8 cellular contexts compared by ENCODE assay signal in genomic region chr1:174989540-174990181, GRCh38. TPM values are rescaled to one million over a fixed set of nuclear protein-coding genes. Genes with fewer than 3 reads are reported as not detected.
DNase-seq lines count a peak whose midpoint lies in the region; ATAC-seq and TF ChIP-seq lines count a peak whose summit lies in the region.

No MANE protein-coding gene starts in this region.

- CTCF ChIA-PET in activated CD8-positive, alpha-beta memory T cell treated with anti-CD3 and anti-CD28 coated beads, Interleukin-2, amount 10 ng/mL, durations not matched to agents 7 days and 5 days (lab: Charles Lee): interaction anchor here (1.0 to 2.0 kb wide), 9 partner anchors 8 to 136 kb away, joined by 3 to 10 read pairs (median 4); partner anchors contain the start of gene MRPS14

- H3K27ac ChIP-seq in lower lobe of right lung (peak overlapping the region; percentile 82), tibial nerve (peak overlapping the region; percentile 76 to 89 (median 86)), trophoblast cell (ENCODE audit: low read depth, low read length) (no peak overlapping the region)

- no peaks in the 10 kb centered on the region for H3K9me3 Mint-ChIP-seq in activated CD8-positive, alpha-beta memory T cell treated with anti-CD3 and anti-CD28 coated beads, Interleukin-2, amount 10 ng/mL, durations not matched to agents 7 days and 5 days (ENCODE audit: low read depth)
- no peaks in the 10 kb centered on the region for H3K9me3 Mint-ChIP-seq in activated naive CD8-positive, alpha-beta T cell treated with anti-CD3 and anti-CD28 coated beads, Interleukin-2, amount 50 U/mL, for 24 hours

- no peaks in the 10 kb centered on the region for H3K79me1 ChIP-seq in trophoblast cell (ENCODE audit: low read length)

- TF ChIP-seq POLR2A in tibial nerve (IDR thresholded peaks at IDR 0.05) (no peak), GM18505 (IDR thresholded peaks at IDR 0.05; ENCODE audit: borderline replicate concordance, extremely low read depth, insufficient read depth, insufficient read length) (no peak)

- no peak for TF ChIP-seq CTCF in lower lobe of right lung (IDR thresholded peaks at IDR 0.05)
- no peak for TF ChIP-seq CTCF in tibial nerve (IDR thresholded peaks at IDR 0.05)

- DNase-seq in activated CD8-positive, alpha-beta memory T cell treated with anti-CD3 and anti-CD28 coated beads, Interleukin-2, amount 10 ng/mL, durations not matched to agents 7 days and 5 days: no peak
- no peak for DNase-seq in activated CD8-positive, alpha-beta memory T cell treated with anti-CD3 and anti-CD28 coated beads, Interleukin-2, amount 50 U/mL, for 48 hours
- DNase-seq in activated naive CD8-positive, alpha-beta T cell treated with anti-CD3 and anti-CD28 coated beads, Interleukin-2, amount 50 U/mL, for 24 hours: no peak
- DNase-seq in lower lobe of right lung: no peak
- peak; percentile 51 for DNase-seq in tibial nerve (ENCODE audit: low spot score in 2 of 2)
- no peak for DNase-seq in trophoblast cell

- H2BK12ac ChIP-seq in trophoblast cell (ENCODE audit: low read length): no peak overlapping the region

- no peak overlapping the region for H3K9ac ChIP-seq in trophoblast cell (ENCODE audit: low read length)

- H2BK120ac ChIP-seq in trophoblast cell (ENCODE audit: insufficient read depth, low read length, poor library complexity): no peak overlapping the region

- H2BK5ac ChIP-seq in trophoblast cell (ENCODE audit: low read depth, low read length, poor library complexity): no peak overlapping the region

- H3K79me2 ChIP-seq in trophoblast cell (ENCODE audit: control insufficient read depth, insufficient read depth, low read length, poor library complexity): no peaks in the 10 kb centered on the region

- H3K14ac ChIP-seq in trophoblast cell (ENCODE audit: low read length): no peak overlapping the region

- peak overlapping the region; percentile 75 for H3K27ac Mint-ChIP-seq in activated CD8-positive, alpha-beta memory T cell treated with anti-CD3 and anti-CD28 coated beads, Interleukin-2, amount 10 ng/mL, durations not matched to agents 7 days and 5 days
- H3K27ac Mint-ChIP-seq in activated naive CD8-positive, alpha-beta T cell treated with anti-CD3 and anti-CD28 coated beads, Interleukin-2, amount 50 U/mL, for 24 hours: peak overlapping the region; percentile 57

- intact Hi-C loops in lower lobe of right lung (cut with DNase I): loop anchor here (10.0 kb wide), 1 partner anchor 215 kb away; no protein-coding TSS in a partner anchor

- peaks cover 26% of the 10 kb centered on the region for H3K36me3 ChIP-seq in lower lobe of right lung
- peaks cover 0 to 4% (median 0%) of the 10 kb centered on the region in 3 donors for H3K36me3 ChIP-seq in tibial nerve
- H3K36me3 ChIP-seq in trophoblast cell (ENCODE audit: control insufficient read depth in 1 of 2, insufficient read depth in 2 of 2, low read length in 2 of 2): no peaks in the 10 kb centered on the region

- H2AK5ac ChIP-seq in trophoblast cell (ENCODE audit: low read length): no peak overlapping the region

- H3K27me3 ChIP-seq in lower lobe of right lung (ENCODE audit: low read depth) (no peaks in the 10 kb centered on the region), tibial nerve (no peaks in the 10 kb centered on the region), trophoblast cell (ENCODE audit: insufficient read depth, low read length) (no peaks in the 10 kb centered on the region)

- H3K4me3 Mint-ChIP-seq in activated CD8-positive, alpha-beta memory T cell treated with anti-CD3 and anti-CD28 coated beads, Interleukin-2, amount 10 ng/mL, durations not matched to agents 7 days and 5 days: peak overlapping the region; percentile 56
- H3K4me3 Mint-ChIP-seq in activated naive CD8-positive, alpha-beta T cell treated with anti-CD3 and anti-CD28 coated beads, Interleukin-2, amount 50 U/mL, for 24 hours: peak overlapping the region; percentile 81

- H3K9me3 ChIP-seq in lower lobe of right lung: no peaks in the 10 kb centered on the region
- no peaks in the 10 kb centered on the region for H3K9me3 ChIP-seq in tibial nerve
- no peaks in the 10 kb centered on the region for H3K9me3 ChIP-seq in trophoblast cell (ENCODE audit: insufficient read depth, low read depth, low read length)

- no peaks in the 10 kb centered on the region for H3K27me3 Mint-ChIP-seq in activated CD8-positive, alpha-beta memory T cell treated with anti-CD3 and anti-CD28 coated beads, Interleukin-2, amount 10 ng/mL, durations not matched to agents 7 days and 5 days
- no peaks in the 10 kb centered on the region for H3K27me3 Mint-ChIP-seq in activated naive CD8-positive, alpha-beta T cell treated with anti-CD3 and anti-CD28 coated beads, Interleukin-2, amount 50 U/mL, for 24 hours

- no peak overlapping the region for H4K91ac ChIP-seq in trophoblast cell (ENCODE audit: low read depth, low read length)

- no peak overlapping the region for H3K23ac ChIP-seq in trophoblast cell (ENCODE audit: low read length)

- ATAC-seq in activated CD8-positive, alpha-beta memory T cell treated with anti-CD3 and anti-CD28 coated beads, Interleukin-2, amount 10 ng/mL, durations not matched to agents 7 days and 5 days: no peak
- ATAC-seq in activated naive CD8-positive, alpha-beta T cell treated with anti-CD3 and anti-CD28 coated beads, Interleukin-2, amount 50 U/mL, for 24 hours: no peak
- ATAC-seq in lower lobe of right lung: no peak
- no peak for ATAC-seq in GM18505 (IDR thresholded peaks at IDR 0.05; ENCODE audit: unreplicated experiment)
- ATAC-seq in GM21737 (IDR thresholded peaks at IDR 0.05; ENCODE audit: unreplicated experiment): no peak

- peaks cover 42% of the 10 kb centered on the region for H3K4me1 Mint-ChIP-seq in activated CD8-positive, alpha-beta memory T cell treated with anti-CD3 and anti-CD28 coated beads, Interleukin-2, amount 10 ng/mL, durations not matched to agents 7 days and 5 days
- peaks cover 25% of the 10 kb centered on the region for H3K4me1 Mint-ChIP-seq in activated naive CD8-positive, alpha-beta T cell treated with anti-CD3 and anti-CD28 coated beads, Interleukin-2, amount 50 U/mL, for 24 hours

- H2AFZ ChIP-seq in trophoblast cell (ENCODE audit: insufficient read depth, low read length, poor library complexity): no peak overlapping the region

- no peak overlapping the region for H3K4ac ChIP-seq in trophoblast cell (ENCODE audit: low read depth, low read length)

- no peak overlapping the region for H4K8ac ChIP-seq in trophoblast cell (ENCODE audit: low read depth, low read length)

- no peak overlapping the region for H4K12ac ChIP-seq in trophoblast cell (ENCODE audit: low read depth, low read length)

- TF ChIP-seq EP300 in tibial nerve (IDR thresholded peaks at IDR 0.05): no peak

- H3K4me2 ChIP-seq in trophoblast cell (ENCODE audit: low read length): no peak overlapping the region

- H3K4me3 ChIP-seq in lower lobe of right lung: peak overlapping the region; percentile 58
- H3K4me3 ChIP-seq in tibial nerve: peak overlapping the region in 2 of 4 donors; percentile 37 to 52
- no peak overlapping the region for H3K4me3 ChIP-seq in trophoblast cell (ENCODE audit: low read depth, low read length)

- peaks cover 25% of the 10 kb centered on the region for H3K36me3 Mint-ChIP-seq in activated CD8-positive, alpha-beta memory T cell treated with anti-CD3 and anti-CD28 coated beads, Interleukin-2, amount 10 ng/mL, durations not matched to agents 7 days and 5 days
- peaks cover 5% of the 10 kb centered on the region for H3K36me3 Mint-ChIP-seq in activated naive CD8-positive, alpha-beta T cell treated with anti-CD3 and anti-CD28 coated beads, Interleukin-2, amount 50 U/mL, for 24 hours (ENCODE audit: low read depth)

- no peak overlapping the region for H3K18ac ChIP-seq in trophoblast cell (ENCODE audit: low read length)

- 58 to 66% methylated on average over 5 of the region's 5 CpGs for WGBS in tibial nerve, 2 donors
- WGBS in trophoblast cell (ENCODE audit: extremely low coverage, insufficient coverage, insufficient read length): no CpG with 5 or more reads among the region's 5 CpGs

- H3K4me1 ChIP-seq in lower lobe of right lung: peaks cover 13% of the 10 kb centered on the region
- H3K4me1 ChIP-seq in tibial nerve: peaks cover 0 to 19% (median 0%) of the 10 kb centered on the region in 4 donors
- H3K4me1 ChIP-seq in trophoblast cell (ENCODE audit: control insufficient read depth in 1 of 2, insufficient read depth in 2 of 2, low read length in 2 of 2): no peaks in the 10 kb centered on the region

RNA-seq across cellular contexts. Expression of gene CACYBP, which starts 10.1 kb away (rescaled TPM):
- total RNA-seq in activated CD8-positive, alpha-beta memory T cell treated with anti-CD3 and anti-CD28 coated beads, Interleukin-2, amount 10 ng/mL, durations not matched to agents 7 days and 5 days: 100 to 1,000 TPM; 210 to 287 TPM
- total RNA-seq in lower lobe of right lung: 74.4 TPM
- 100 to 1,000 TPM in 1 of 4 donors, 10 to 100 TPM in 3; 60.8 to 165 (median 78.2) TPM for total RNA-seq in tibial nerve
- 77.9 and 79.7 TPM in 2 replicates for polyA plus RNA-seq in trophoblast cell (2013)

RNA-seq across cellular contexts. Expression of gene MRPS14, which starts 33.6 kb away (rescaled TPM):
- 10 to 100 TPM; 33.5 to 40.4 TPM for total RNA-seq in activated CD8-positive, alpha-beta memory T cell treated with anti-CD3 and anti-CD28 coated beads, Interleukin-2, amount 10 ng/mL, durations not matched to agents 7 days and 5 days
- total RNA-seq in lower lobe of right lung (27.5 TPM), tibial nerve (10 to 100 TPM; 18.8 to 33.4 (median 26.2) TPM)
- 43.3 and 44.2 TPM in 2 replicates for polyA plus RNA-seq in trophoblast cell (2013)

Comparison
In these comparisons a context has a peak if more than half of its experiments do, and no peak if none do; other contexts are left out.
1. DNase-seq: peak in tibial nerve (2 of 2); none in activated CD8-positive, alpha-beta memory T cell treated with anti-CD3 and anti-CD28 coated beads, Interleukin-2, amount 10 ng/mL, durations not matched to agents 7 days and 5 days (single experiment), activated CD8-positive, alpha-beta memory T cell treated with anti-CD3 and anti-CD28 coated beads, Interleukin-2, amount 50 U/mL, for 48 hours (single experiment), activated naive CD8-positive, alpha-beta T cell treated with anti-CD3 and anti-CD28 coated beads, Interleukin-2, amount 50 U/mL, for 24 hours (single experiment), lower lobe of right lung (single experiment) and trophoblast cell (0 of 2).